In genomic region chr12:10339441-10339840, GRCh38 we compare ENCODE assay signal across 18 cellular contexts. TPM values are rescaled to one million over a fixed set of nuclear protein-coding genes. Genes with fewer than 3 reads are reported as not detected.
DNase-seq lines count a peak whose midpoint lies in the region; ATAC-seq and TF ChIP-seq lines count a peak whose summit lies in the region.
"Had no signal": no experiment of that assay in that cellular context is flagged by ENCODE, and none has a peak within 500 bp of the region (broad histone marks: within the 10 kb centered on the region; RNA-seq: fewer than 3 reads in every experiment).

No MANE protein-coding gene starts in this region.

- H3K4me1 Mint-ChIP-seq in activated CD8-positive, alpha-beta memory T cell treated with anti-CD3 and anti-CD28 coated beads, Interleukin-2, amount 10 ng/mL, durations not matched to agents 7 days and 5 days: peaks cover 11% of the 10 kb centered on the region

- BruUV-seq in PC-3 (replicated peaks; lab: Mats Ljungman, UMichigan): no TSS peak

- no peaks in the 10 kb centered on the region for H3K27me3 ChIP-seq in PC-3 (ENCODE audit: low read length)
- H3K27me3 ChIP-seq in osteoblast (ENCODE audit: insufficient read depth, low read length): no peaks in the 10 kb centered on the region
- H3K27me3 ChIP-seq: ascending aorta, vagina had no signal

- POLR2A ChIA-PET in PC-3 (lab: Charles Lee; ENCODE audit: unreplicated experiment): no interaction called here

- no peaks in the 10 kb centered on the region for H3K36me3 ChIP-seq in PC-3 (ENCODE audit: low read depth, low read length)
- H3K36me3 ChIP-seq in osteoblast (ENCODE audit: insufficient read depth, low read length): no peaks in the 10 kb centered on the region
- H3K36me3 ChIP-seq: ascending aorta, HAP-1, vagina had no signal

- peak; percentile 75 for DNase-seq in ELR (ENCODE audit: low read depth)
- DNase-seq in PC-3: peak; percentile 67
- DNase-seq in dermis blood vessel endothelial cell: peak; percentile 40
- DNase-seq in osteoblast (ENCODE audit: insufficient read length, low spot score, missing footprints): no peak
- DNase-seq in activated CD8-positive, alpha-beta memory T cell treated with anti-CD3 and anti-CD28 coated beads, Interleukin-2, amount 10 ng/mL, durations not matched to agents 7 days and 5 days: no peak
- DNase-seq in activated CD4-positive, alpha-beta T cell treated with anti-CD3 and anti-CD28 coated beads, Interleukin-2, amount 50 U/mL, for 1 hour: no peak
- DNase-seq: activated effector memory CD4-positive, alpha-beta T cell treated with anti-CD3 and anti-CD28 coated beads, Interleukin-2, amount 50 U/mL, for 16 hours; NCI-H146; NCI-H510A; small intestine had no signal

- CTCF ChIA-PET in PC-3 (lab: Charles Lee): no interaction called here
- CTCF ChIA-PET in activated CD8-positive, alpha-beta memory T cell treated with anti-CD3 and anti-CD28 coated beads, Interleukin-2, amount 10 ng/mL, durations not matched to agents 7 days and 5 days (lab: Charles Lee): no interaction called here

- H3K9me3 Mint-ChIP-seq in activated CD8-positive, alpha-beta memory T cell treated with anti-CD3 and anti-CD28 coated beads, Interleukin-2, amount 10 ng/mL, durations not matched to agents 7 days and 5 days (ENCODE audit: low read depth): peaks cover 17% of the 10 kb centered on the region

- H3F3A ChIP-seq in PC-3 (ENCODE audit: low read length, unreplicated experiment): no peaks in the 10 kb centered on the region

- no peak overlapping the region for H3K9ac ChIP-seq in PC-3 (ENCODE audit: low read length)

- H4K20me1 ChIP-seq in PC-3 (ENCODE audit: low read length) (no peaks in the 10 kb centered on the region), osteoblast (ENCODE audit: insufficient read depth, low read length) (no peaks in the 10 kb centered on the region)

- TF ChIP-seq CTCF in PC-3 (conservative IDR thresholded peaks at IDR 0.05; ENCODE audit: low read depth, low read length) (no peak), osteoblast (IDR thresholded peaks at IDR 0.05; ENCODE audit: extremely low read depth, low read depth, low read length) (no peak)

- H2AFZ ChIP-seq in PC-3 (ENCODE audit: low read length): peak overlapping the region; percentile 34; the same call in 1 of the 2 replicates
- peak overlapping the region; percentile 35 for H2AFZ ChIP-seq in osteoblast (ENCODE audit: low read length)

- H3K9me3 ChIP-seq in PC-3 (ENCODE audit: low read length): no peaks in the 10 kb centered on the region
- no peaks in the 10 kb centered on the region for H3K9me3 ChIP-seq in osteoblast (ENCODE audit: low read depth, low read length)
- H3K9me3 ChIP-seq: ascending aorta, HAP-1, vagina had no signal

- H3K27ac ChIP-seq in PC-3 (ENCODE audit: low read length) (peak overlapping the region; percentile 26), osteoblast (ENCODE audit: low read depth, low read length) (no peak overlapping the region)
- H3K27ac ChIP-seq: ascending aorta, C4-2B, vagina had no signal

- H3K4me2 ChIP-seq in PC-3 (ENCODE audit: low read length) (peak overlapping the region; percentile 69), osteoblast (ENCODE audit: insufficient read depth, low read length) (no peak overlapping the region)

- intact Hi-C loops in PC-3 (cut with micrococcal nuclease): no loop called here

- H3K9me2 ChIP-seq in PC-3 (replicated peaks; ENCODE audit: low read length): no peaks in the 10 kb centered on the region

- H3K4me3 Mint-ChIP-seq in activated CD8-positive, alpha-beta memory T cell treated with anti-CD3 and anti-CD28 coated beads, Interleukin-2, amount 10 ng/mL, durations not matched to agents 7 days and 5 days: no peak overlapping the region
- H3K4me3 Mint-ChIP-seq: stimulated activated naive CD8-positive, alpha-beta T cell treated with anti-CD3 and anti-CD28 coated beads, Interleukin-15, Interleukin-2, amounts not matched to agents 100 ng/mL and 50 ng/mL, for 24 hours; WTC11 had no signal

- ATAC-seq in PC-3: peak; percentile 80
- ATAC-seq in activated CD8-positive, alpha-beta memory T cell treated with anti-CD3 and anti-CD28 coated beads, Interleukin-2, amount 10 ng/mL, durations not matched to agents 7 days and 5 days: no peak
- no peak for ATAC-seq in GM21423 (IDR thresholded peaks at IDR 0.05; ENCODE audit: unreplicated experiment)
- ATAC-seq in GM21360 (IDR thresholded peaks at IDR 0.05; ENCODE audit: unreplicated experiment): no peak
- ATAC-seq: WTC11 had no signal

- no peaks in the 10 kb centered on the region for H3K79me2 ChIP-seq in PC-3 (ENCODE audit: low read length)
- H3K79me2 ChIP-seq in osteoblast (ENCODE audit: insufficient read depth, low read length): no peaks in the 10 kb centered on the region

- no peak overlapping the region for H3K27ac Mint-ChIP-seq in activated CD8-positive, alpha-beta memory T cell treated with anti-CD3 and anti-CD28 coated beads, Interleukin-2, amount 10 ng/mL, durations not matched to agents 7 days and 5 days
- H3K27ac Mint-ChIP-seq: stimulated activated naive CD8-positive, alpha-beta T cell treated with anti-CD3 and anti-CD28 coated beads, Interleukin-15, Interleukin-2, amounts not matched to agents 100 ng/mL and 50 ng/mL, for 24 hours; WTC11 had no signal

- H3K4me1 ChIP-seq in PC-3 (ENCODE audit: insufficient read depth, low read length) (peaks cover 15% of the 10 kb centered on the region), osteoblast (ENCODE audit: insufficient read depth, low read length) (peaks cover 4% of the 10 kb centered on the region)
- H3K4me1 ChIP-seq: ascending aorta, vagina had no signal

- H3K4me3 ChIP-seq in PC-3 (ENCODE audit: low read length): no peak overlapping the region
- no peak overlapping the region for H3K4me3 ChIP-seq in osteoblast (ENCODE audit: insufficient read depth, low read length)
- H3K4me3 ChIP-seq: ascending aorta, HAP-1, vagina had no signal

- peaks cover 24% of the 10 kb centered on the region for H3K36me3 Mint-ChIP-seq in activated CD8-positive, alpha-beta memory T cell treated with anti-CD3 and anti-CD28 coated beads, Interleukin-2, amount 10 ng/mL, durations not matched to agents 7 days and 5 days

- H3K27me3 Mint-ChIP-seq in activated CD8-positive, alpha-beta memory T cell treated with anti-CD3 and anti-CD28 coated beads, Interleukin-2, amount 10 ng/mL, durations not matched to agents 7 days and 5 days: no peaks in the 10 kb centered on the region
- H3K27me3 Mint-ChIP-seq: stimulated activated naive CD8-positive, alpha-beta T cell treated with anti-CD3 and anti-CD28 coated beads, Interleukin-15, Interleukin-2, amounts not matched to agents 100 ng/mL and 50 ng/mL, for 24 hours had no signal

RNA-seq across cellular contexts. Expression of gene KLRD1, which starts 31.8 kb away (rescaled TPM):
- 0.06 TPM in 1 of 2 replicates, not detected in the other for total RNA-seq in PC-3 (2014; rRNA removed)
- total RNA-seq in dermis blood vessel endothelial cell: 0.19 and 0.34 TPM in 2 replicates
- 0.29 and 0.36 TPM in 2 replicates for total RNA-seq in osteoblast
- total RNA-seq in activated CD8-positive, alpha-beta memory T cell treated with anti-CD3 and anti-CD28 coated beads, Interleukin-2, amount 10 ng/mL, durations not matched to agents 7 days and 5 days: 10 to 100 TPM; 60.0 to 95.9 TPM

RNA-seq across cellular contexts. Expression of gene KLRK1, which starts 50.4 kb away (rescaled TPM):
- total RNA-seq in PC-3 (2014; rRNA removed): not detected in 2 replicates
- not detected in 2 replicates for total RNA-seq in dermis blood vessel endothelial cell
- under 0.01 TPM in 1 of 2 replicates, not detected in the other for total RNA-seq in osteoblast
- 100 to 1,000 TPM; 135 to 195 TPM for total RNA-seq in activated CD8-positive, alpha-beta memory T cell treated with anti-CD3 and anti-CD28 coated beads, Interleukin-2, amount 10 ng/mL, durations not matched to agents 7 days and 5 days
- total RNA-seq: ascending aorta had no signal

Comparison
In these comparisons a context has a peak if more than half of its experiments do, and no peak if none do; other contexts are left out.
1. DNase-seq: peak in ELR (single experiment), PC-3 (single experiment) and dermis blood vessel endothelial cell (single experiment); none in osteoblast (single experiment), activated CD8-positive, alpha-beta memory T cell treated with anti-CD3 and anti-CD28 coated beads, Interleukin-2, amount 10 ng/mL, durations not matched to agents 7 days and 5 days (single experiment) and activated CD4-positive, alpha-beta T cell treated with anti-CD3 and anti-CD28 coated beads, Interleukin-2, amount 50 U/mL, for 1 hour (single experiment).
2. RNA of gene KLRD1, which starts 31.8 kb away (total RNA-seq): 60.0 to 95.9 TPM in activated CD8-positive, alpha-beta memory T cell treated with anti-CD3 and anti-CD28 coated beads, Interleukin-2, amount 10 ng/mL, durations not matched to agents 7 days and 5 days; 0.29 to 0.36 TPM in osteoblast, 0.19 to 0.34 TPM in dermis blood vessel endothelial cell and 0.06 TPM in PC-3; every median in the first group is over 10 times any median in the second.
3. RNA of gene KLRK1, which starts 50.4 kb away (total RNA-seq): 135 to 195 TPM in activated CD8-positive, alpha-beta memory T cell treated with anti-CD3 and anti-CD28 coated beads, Interleukin-2, amount 10 ng/mL, durations not matched to agents 7 days and 5 days; not detected in PC-3, not detected in dermis blood vessel endothelial cell and under 0.01 TPM in osteoblast; every median in the first group is over 100 times any median in the second.